8 cellular contexts compared by ENCODE assay signal in the genomic region with DNA sequence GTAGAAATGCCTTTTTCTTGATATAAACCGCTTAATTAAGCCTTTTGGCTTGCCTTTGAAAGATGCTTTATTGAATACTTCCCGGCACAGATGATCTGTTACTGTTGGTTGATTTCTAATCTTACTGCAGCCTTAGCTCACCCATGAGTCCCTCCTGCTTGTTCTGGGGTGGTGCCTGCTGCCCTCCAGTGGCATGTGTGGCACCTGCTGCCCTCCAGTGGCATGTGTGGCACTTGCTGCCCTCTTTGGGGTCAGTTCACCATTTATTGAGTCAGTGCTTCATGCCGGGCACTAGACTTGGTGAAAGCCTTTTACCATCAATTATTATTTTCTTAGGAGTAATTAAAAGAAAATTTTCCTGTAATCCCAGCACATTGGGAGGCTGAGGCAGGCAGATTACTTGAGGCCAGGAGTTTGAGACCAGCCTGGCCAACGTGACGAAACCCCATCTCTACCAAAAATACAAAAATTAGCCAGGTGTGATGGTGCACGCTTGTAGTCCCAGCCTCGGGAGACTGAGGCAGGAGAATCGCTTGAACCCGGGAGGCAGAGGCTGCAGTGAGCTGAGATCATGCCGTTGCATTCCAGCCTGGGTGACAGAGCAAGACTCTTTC. TPM values are rescaled to one million over a fixed set of nuclear protein-coding genes. Genes with fewer than 3 reads are reported as not detected.
DNase-seq lines count a peak whose midpoint lies in the region; ATAC-seq and TF ChIP-seq lines count a peak whose summit lies in the region.

No MANE protein-coding gene starts in this region.

- H3K4me3 ChIP-seq in Peyer's patch: no peak overlapping the region

- no peaks in the 10 kb centered on the region for H3K27me3 ChIP-seq in Peyer's patch

- no peaks in the 10 kb centered on the region for H3K9me3 Mint-ChIP-seq in activated T-cell treated with anti-CD3 and anti-CD28 coated beads, Interleukin-2, amount 50 U/mL, for 72 hours

- H3K36me3 Mint-ChIP-seq in activated T-cell treated with anti-CD3 and anti-CD28 coated beads, Interleukin-2, amount 50 U/mL, for 72 hours (ENCODE audit: insufficient read depth in 2 of 2): no peaks in the 10 kb centered on the region

- TF ChIP-seq CTCF in Peyer's patch (IDR thresholded peaks at IDR 0.05): peak; percentile 74 to 92 (median 82)

- peak; percentile 97 to 99 for ATAC-seq in activated T-cell treated with anti-CD3 and anti-CD28 coated beads, Interleukin-2, amount 50 U/mL, for 72 hours (replicated peaks in 1 of 2)
- ATAC-seq in GM18870 (IDR thresholded peaks at IDR 0.05; ENCODE audit: unreplicated experiment): no peak

- no peak overlapping the region for H3K4me3 Mint-ChIP-seq in activated T-cell treated with anti-CD3 and anti-CD28 coated beads, Interleukin-2, amount 50 U/mL, for 72 hours

- no peak overlapping the region for H3K27ac Mint-ChIP-seq in activated T-cell treated with anti-CD3 and anti-CD28 coated beads, Interleukin-2, amount 50 U/mL, for 72 hours

- no peaks in the 10 kb centered on the region for H3K27me3 Mint-ChIP-seq in activated T-cell treated with anti-CD3 and anti-CD28 coated beads, Interleukin-2, amount 50 U/mL, for 72 hours (ENCODE audit: low read depth)

- DNase-seq in CMK (ENCODE audit: low read depth) (peak; percentile 55), HS-27A (ENCODE audit: low read depth) (peak; percentile 54), Peyer's patch (peak; percentile 71 to 91 (median 72)), fibroblast of peridontal ligament (ENCODE audit: extremely low read depth) (peak; percentile 75), nucleus accumbens (lab: John Stamatoyannopoulos, UW) (peak in 33 of 56 donors; percentile 6 to 77 (median 41)), substantia nigra (lab: John Stamatoyannopoulos, UW) (peak in 36 of 49 donors; percentile 9 to 84 (median 56))
- peak; percentile 78 to 80 for DNase-seq in activated T-cell treated with anti-CD3 and anti-CD28 coated beads, Interleukin-2, amount 50 U/mL, for 72 hours

- no peak overlapping the region for H3K27ac ChIP-seq in Peyer's patch
- H3K27ac ChIP-seq in substantia nigra (ENCODE audit: low read depth, low read length, poor library complexity, severe bottlenecking): no peak overlapping the region

- no peaks in the 10 kb centered on the region for H3K9me3 ChIP-seq in Peyer's patch

- TF ChIP-seq POLR2A in Peyer's patch (IDR thresholded peaks at IDR 0.05): no peak

- no peaks in the 10 kb centered on the region for H3K36me3 ChIP-seq in Peyer's patch

- H3K4me1 ChIP-seq in Peyer's patch: peaks cover 0 to 25% (median 2%) of the 10 kb centered on the region in 4 donors

- peaks cover 16% of the 10 kb centered on the region for H3K4me1 Mint-ChIP-seq in activated T-cell treated with anti-CD3 and anti-CD28 coated beads, Interleukin-2, amount 50 U/mL, for 72 hours (ENCODE audit: low read depth)

RNA-seq across cellular contexts. Expression of gene ADARB1, which starts 54.3 kb away (rescaled TPM):
- total RNA-seq in Peyer's patch: 10 to 100 TPM in 2 of 4 donors, 1 to 10 TPM in 2; 7.4 to 47.9 (median 10.0) TPM
- total RNA-seq in activated T-cell treated with anti-CD3 and anti-CD28 coated beads, Interleukin-2, amount 50 U/mL, for 72 hours: 10 to 100 TPM; 41.7 to 45.3 TPM
